ENCODE assay signal across 8 cellular contexts in genomic region chr19:3176715-3177501, GRCh38. TPM values are rescaled to one million over a fixed set of nuclear protein-coding genes. Genes with fewer than 3 reads are reported as not detected.
DNase-seq lines count a peak whose midpoint lies in the region; ATAC-seq, FAIRE-seq and TF ChIP-seq lines count a peak whose summit lies in the region.

No MANE protein-coding gene starts in this region.

- no peaks in the 10 kb centered on the region for H3K4me1 ChIP-seq in breast epithelium
- no peaks in the 10 kb centered on the region for H3K4me1 ChIP-seq in endodermal cell (ENCODE audit: control insufficient read depth, insufficient read depth, low read length)

- peak overlapping the region; percentile 38 to 41 for H3K27ac ChIP-seq in breast epithelium
- H3K27ac ChIP-seq in endodermal cell (ENCODE audit: low read depth, low read length): no peak overlapping the region

- H3K27me3 Mint-ChIP-seq in endodermal cell (ENCODE audit: insufficient read depth): no peaks in the 10 kb centered on the region

- peak; percentile 53 for FAIRE-seq in GM19239 (lab: Jason Lieb, UNC)

- no peaks in the 10 kb centered on the region for H3K27me3 ChIP-seq in breast epithelium
- H3K27me3 ChIP-seq in endodermal cell (ENCODE audit: control insufficient read depth, insufficient read depth, low read length, poor library complexity, severe bottlenecking): no peaks in the 10 kb centered on the region

- H3K9me3 Mint-ChIP-seq in endodermal cell: no peaks in the 10 kb centered on the region

- H3K27ac Mint-ChIP-seq in endodermal cell: no peak overlapping the region

- no peak for TF ChIP-seq POLR2A in breast epithelium (IDR thresholded peaks at IDR 0.05)

- no peaks in the 10 kb centered on the region for H3K4me1 Mint-ChIP-seq in endodermal cell

- no peak for TF ChIP-seq CTCF in breast epithelium (IDR thresholded peaks at IDR 0.05)
- no peak for TF ChIP-seq CTCF in endodermal cell (conservative IDR thresholded peaks at IDR 0.05)

- 84% methylated on average over 11 of the region's 11 CpGs; no CpG with 5 or more reads in 1 of the 2 experiments for WGBS in endodermal cell (ENCODE audit: insufficient coverage in 1 of 2, insufficient read length in 1 of 2), 2 experiments

- no peak for DNase-seq in GM19239 (ENCODE audit: insufficient read length, low spot score)
- DNase-seq in T-helper 22 cell (ENCODE audit: low read depth): peak; percentile 64
- DNase-seq in breast epithelium (ENCODE audit: low spot score in 2 of 2): no peak
- peak; percentile 69 for DNase-seq in renal cortical epithelial cell (ENCODE audit: low read depth)
- DNase-seq in C1 segment of cervical spinal cord (lab: John Stamatoyannopoulos, UW): no peak
- DNase-seq in endodermal cell: no peak
- no peak for DNase-seq in NCI-H748 (lab: John Stamatoyannopoulos, UW; ENCODE audit: unreplicated experiment)

- no peak overlapping the region for H3K4me3 Mint-ChIP-seq in endodermal cell

- H3K9ac ChIP-seq in endodermal cell (ENCODE audit: extremely low read depth, low read length, poor library complexity, severe bottlenecking): no peak overlapping the region

- intact Hi-C loops in breast epithelium (cut with DNase I; ENCODE audit: low total_unique reads): no loop called here

- no peak overlapping the region for H3K4me3 ChIP-seq in breast epithelium
- no peak overlapping the region for H3K4me3 ChIP-seq in endodermal cell (ENCODE audit: low read length)

- H3K36me3 Mint-ChIP-seq in endodermal cell (ENCODE audit: low read depth): no peaks in the 10 kb centered on the region

- no peak for ATAC-seq in HG03469 (IDR thresholded peaks at IDR 0.05; ENCODE audit: unreplicated experiment)

- no peaks in the 10 kb centered on the region for H3K36me3 ChIP-seq in breast epithelium
- H3K36me3 ChIP-seq in endodermal cell (ENCODE audit: control insufficient read depth, insufficient read depth, low read length): no peaks in the 10 kb centered on the region

- no peaks in the 10 kb centered on the region for H3K9me3 ChIP-seq in breast epithelium
- no peaks in the 10 kb centered on the region for H3K9me3 ChIP-seq in endodermal cell (ENCODE audit: control insufficient read depth, low read length)

RNA-seq across cellular contexts. Expression of gene S1PR4, which starts 1.7 kb away (rescaled TPM):
- total RNA-seq in breast epithelium: 1 to 10 TPM in 2 of 3 donors, not detected in 1; 1.3 to 1.9 TPM
- total RNA-seq in renal cortical epithelial cell: 0.10 TPM in 1 of 2 replicates, not detected in the other
- not detected for total RNA-seq in endodermal cell
- polyA plus RNA-seq in endodermal cell (2013, experiment 1 of 2): not detected
- not detected for polyA plus RNA-seq in endodermal cell (2013, experiment 2 of 2)

RNA-seq across cellular contexts. Expression of gene NCLN, which starts 8.8 kb away (rescaled TPM):
- total RNA-seq in breast epithelium (10 to 100 TPM; 21.1 to 34.7 (median 25.3) TPM), renal cortical epithelial cell (39.4 and 72.6 TPM in 2 replicates), endodermal cell (10 to 100 TPM; 80.6 to 91.2 TPM)
- 44.2 TPM for polyA plus RNA-seq in endodermal cell (2013, experiment 1 of 2)
- 49.4 TPM for polyA plus RNA-seq in endodermal cell (2013, experiment 2 of 2)

RNA-seq across cellular contexts. Expression of gene GNA15, which starts 41.1 kb away (rescaled TPM):
- total RNA-seq in breast epithelium: 10 to 100 TPM in 1 of 3 donors, 1 to 10 TPM in 2; 7.8 to 16.2 (median 8.5) TPM
- 2.1 TPM in 1 of 2 replicates, not detected in the other for total RNA-seq in renal cortical epithelial cell
- total RNA-seq in endodermal cell: not detected
- not detected for polyA plus RNA-seq in endodermal cell (2013, experiment 1 of 2)
- polyA plus RNA-seq in endodermal cell (2013, experiment 2 of 2): not detected

RNA-seq across cellular contexts. Expression of gene CELF5, which starts 47.6 kb away (rescaled TPM):
- total RNA-seq in breast epithelium: under 1 TPM in 2 of 3 donors, not detected in 1; 0.33 to 0.59 TPM
- total RNA-seq in renal cortical epithelial cell: 0.20 TPM in 1 of 2 replicates, not detected in the other
- 1 to 10 TPM; 2.6 to 3.5 TPM for total RNA-seq in endodermal cell
- 9.2 TPM for polyA plus RNA-seq in endodermal cell (2013, experiment 1 of 2)
- 7.4 TPM for polyA plus RNA-seq in endodermal cell (2013, experiment 2 of 2)

Comparison
In these comparisons a context has a peak if more than half of its experiments do, and no peak if none do; other contexts are left out.
1. DNase-seq: peak in T-helper 22 cell (single experiment) and renal cortical epithelial cell (single experiment); none in GM19239 (single experiment), breast epithelium (0 of 2), C1 segment of cervical spinal cord (0 of 14), endodermal cell (single experiment) and NCI-H748 (single experiment).